ENCODE assay signal across 21 cellular contexts in genomic region chr5:178527458-178528307, GRCh38.
DNase-seq lines count a peak whose midpoint lies in the region; ATAC-seq and TF ChIP-seq lines count a peak whose summit lies in the region.
"Had no signal": no experiment of that assay in that cellular context is flagged by ENCODE, and none has a peak within 500 bp of the region (broad histone marks: within the 10 kb centered on the region; RNA-seq: fewer than 3 reads in every experiment).

No MANE protein-coding gene starts in this region.

- no peaks in the 10 kb centered on the region for H3K79me2 ChIP-seq in mammary epithelial cell (ENCODE audit: insufficient read depth, low read length)

- CTCF ChIA-PET in MCF 10A (lab: Yijun Ruan, JAX) = interaction anchor here (0.6 to 1.2 kb wide), 3 partner anchors 22 to 128 kb away, joined by 3 to 5 read pairs (median 3); no protein-coding TSS in a partner anchor
- CTCF ChIA-PET in mammary epithelial cell (lab: Charles Lee; ENCODE audit: low non-redundant PET) = no interaction called here

- no peak overlapping the region for H2AFZ ChIP-seq in mammary epithelial cell (ENCODE audit: low read depth, low read length)

- no peaks in the 10 kb centered on the region for H4K20me1 ChIP-seq in mammary epithelial cell (ENCODE audit: insufficient read depth, low read length)
- H4K20me1 ChIP-seq: BLaER1 had no signal

- 9% methylated on average over 17 of the region's 18 CpGs for WGBS in mammary epithelial cell (ENCODE audit: low coverage, missing lambda C conversion rate)
- WGBS in thyroid gland, 2 donors = 46 to 60% methylated on average over 13 to 14 of the region's 18 CpGs
- WGBS in stomach, 5 donors = 51 to 61% (median 60%) methylated on average over 13 to 18 of the region's 18 CpGs

- DNase-seq in MCF 10A (ENCODE audit: unreplicated experiment) (peak; percentile 32), mammary epithelial cell (no peak), foreskin keratinocyte (peak in 1 of 2 donors; percentile 74), thyroid gland (peak; percentile 58 to 72), dedifferentiated amniotic fluid mesenchymal stem cell (ENCODE audit: extremely low spot score) (no peak), LoVo (ENCODE audit: low spot score) (no peak), stomach (no peak)
- DNase-seq: activated T-cell treated with anti-CD3 and anti-CD28 coated beads, Interleukin-2, amount 50 U/mL, for 48 hours; Calu3; GDM1; natural killer cell; NCI-H2029 treated with DMSO at 0.1 percent for 48 hours; NCI-H524; SHP77; T-helper 1 cell; transverse colon had no signal

- H3K4me2 ChIP-seq in mammary epithelial cell (ENCODE audit: insufficient read depth, low read depth, low read length) = no peak overlapping the region
- H3K4me2 ChIP-seq: BLaER1 had no signal

- H3K27ac ChIP-seq in mammary epithelial cell (ENCODE audit: insufficient read depth, low read depth, low read length) = no peak overlapping the region
- no peak overlapping the region for H3K27ac ChIP-seq in foreskin keratinocyte
- H3K27ac ChIP-seq in thyroid gland = peak overlapping the region; percentile 58 to 81 (median 59)
- H3K27ac ChIP-seq in stomach = no peak overlapping the region
- H3K27ac ChIP-seq: BLaER1, transverse colon had no signal

- H3K27me3 Mint-ChIP-seq in MCF 10A (ENCODE audit: insufficient read depth, unreplicated experiment) = no peaks in the 10 kb centered on the region
- peaks cover 3% of the 10 kb centered on the region for H3K27me3 Mint-ChIP-seq in nephron (ENCODE audit: low read depth)
- H3K27me3 Mint-ChIP-seq: activated naive CD4-positive, alpha-beta T cell treated with anti-CD3 and anti-CD28 coated beads, Interleukin-2, amount 50 U/mL, for 24 hours had no signal

- H3K4me1 Mint-ChIP-seq in MCF 10A (ENCODE audit: insufficient read depth, unreplicated experiment) = peaks cover 14% of the 10 kb centered on the region
- peaks cover 57% of the 10 kb centered on the region for H3K4me1 Mint-ChIP-seq in nephron
- H3K4me1 Mint-ChIP-seq: activated naive CD4-positive, alpha-beta T cell treated with anti-CD3 and anti-CD28 coated beads, Interleukin-2, amount 50 U/mL, for 24 hours; IgD-negative memory B cell; memory B cell; natural killer cell had no signal

- intact Hi-C loops in MCF 10A (cut with micrococcal nuclease) (no loop called here), mammary epithelial cell (cut with micrococcal nuclease) (no loop called here), thyroid gland (cut with DNase I) (no loop called here), stomach (cut with DNase I; ENCODE audit: low total_unique reads) (no loop called here)

- H3K4me1 ChIP-seq in mammary epithelial cell (ENCODE audit: insufficient read depth, low read length) (peaks cover 3% of the 10 kb centered on the region), foreskin keratinocyte (no peaks in the 10 kb centered on the region), thyroid gland (peaks cover 5 to 25% of the 10 kb centered on the region in 2 donors), stomach (no peaks in the 10 kb centered on the region)
- H3K4me1 ChIP-seq: transverse colon had no signal

- H3K27ac Mint-ChIP-seq in MCF 10A (ENCODE audit: low read depth, unreplicated experiment) (peak overlapping the region; percentile 16), nephron (peak overlapping the region in 2 of 3 experiments; percentile 1 to 62)
- H3K27ac Mint-ChIP-seq: activated naive CD4-positive, alpha-beta T cell treated with anti-CD3 and anti-CD28 coated beads, Interleukin-2, amount 50 U/mL, for 24 hours; memory B cell; natural killer cell had no signal

- POLR2A ChIA-PET in MCF 10A (lab: Yijun Ruan, JAX) = interaction anchor here (0.8 to 1.0 kb wide), 3 partner anchors 10 to 58 kb away, joined by 3 read pairs; no protein-coding TSS in a partner anchor

- H3K9me3 ChIP-seq in mammary epithelial cell (replicated peaks; ENCODE audit: insufficient read depth, low read length) = peaks cover 13% of the 10 kb centered on the region
- no peaks in the 10 kb centered on the region for H3K9me3 ChIP-seq in thyroid gland
- no peaks in the 10 kb centered on the region for H3K9me3 ChIP-seq in stomach
- H3K9me3 ChIP-seq: BLaER1, transverse colon had no signal

- peak overlapping the region; percentile 10 for H3K4me3 Mint-ChIP-seq in MCF 10A (ENCODE audit: unreplicated experiment)
- H3K4me3 Mint-ChIP-seq in nephron = no peak overlapping the region
- H3K4me3 Mint-ChIP-seq: activated naive CD4-positive, alpha-beta T cell treated with anti-CD3 and anti-CD28 coated beads, Interleukin-2, amount 50 U/mL, for 24 hours; IgD-negative memory B cell; memory B cell; natural killer cell had no signal

- TF ChIP-seq EP300 in stomach (IDR thresholded peaks at IDR 0.05) = no peak

- dilution Hi-C loops in mammary epithelial cell (cut with HindIII; ENCODE audit: low sequenced_read_pairs) = no loop called here

- TF ChIP-seq CTCF in MCF 10A (IDR thresholded peaks at IDR 0.05; ENCODE audit: unreplicated experiment) (no peak), mammary epithelial cell (conservative IDR thresholded peaks at IDR 0.05 in 1 of 2, IDR thresholded peaks at IDR 0.05 in 1 of 2; ENCODE audit: extremely low read depth in 1 of 2, insufficient read depth in 1 of 2, low read depth in 1 of 2, low read length in 2 of 2) (no peak), foreskin keratinocyte (conservative IDR thresholded peaks at IDR 0.05) (no peak), nephron (IDR thresholded peaks at IDR 0.05; ENCODE audit: unreplicated experiment in 3 of 3) (no peak), thyroid gland (IDR thresholded peaks at IDR 0.05) (no peak), stomach (IDR thresholded peaks at IDR 0.05) (no peak)

- BruUV-seq in MCF 10A (replicated peaks; lab: Mats Ljungman, UMichigan) (no TSS peak), mammary epithelial cell (replicated peaks; lab: Mats Ljungman, UMichigan) (no TSS peak)

- TF ChIP-seq POLR2A in thyroid gland (IDR thresholded peaks at IDR 0.05) = no peak
- no peak for TF ChIP-seq POLR2A in stomach (IDR thresholded peaks at IDR 0.05)

- peak; percentile 25 for ATAC-seq in foreskin keratinocyte
- ATAC-seq: natural killer cell had no signal

- no peaks in the 10 kb centered on the region for H3K36me3 ChIP-seq in mammary epithelial cell (ENCODE audit: insufficient read depth, low read length)
- H3K36me3 ChIP-seq in thyroid gland = no peaks in the 10 kb centered on the region
- H3K36me3 ChIP-seq in stomach = no peaks in the 10 kb centered on the region
- H3K36me3 ChIP-seq: BLaER1, transverse colon had no signal

- H3K36me3 Mint-ChIP-seq in MCF 10A (ENCODE audit: insufficient read depth, unreplicated experiment) = no peaks in the 10 kb centered on the region
- no peaks in the 10 kb centered on the region for H3K36me3 Mint-ChIP-seq in nephron (ENCODE audit: low read depth)
- H3K36me3 Mint-ChIP-seq: activated naive CD4-positive, alpha-beta T cell treated with anti-CD3 and anti-CD28 coated beads, Interleukin-2, amount 50 U/mL, for 24 hours; IgD-negative memory B cell; memory B cell; natural killer cell had no signal

- in situ Hi-C loops in mammary epithelial cell (cut with MboI; ENCODE audit: low sequenced_read_pairs in 2 of 2) = no loop called here

- H3K9ac ChIP-seq in mammary epithelial cell (ENCODE audit: insufficient read depth, low read length) = no peak overlapping the region
- H3K9ac ChIP-seq: BLaER1 had no signal

- H3K4me3 ChIP-seq in mammary epithelial cell (replicated peaks in 1 of 3; ENCODE audit: insufficient read depth in 1 of 3, low read depth in 2 of 3, low read length in 3 of 3) = no peak overlapping the region
- H3K4me3 ChIP-seq in thyroid gland (replicated peaks in 1 of 3) = no peak overlapping the region
- H3K4me3 ChIP-seq in stomach = no peak overlapping the region
- H3K4me3 ChIP-seq: BLaER1, transverse colon had no signal

- H3K27me3 ChIP-seq in mammary epithelial cell (ENCODE audit: insufficient read depth, low read length) (no peaks in the 10 kb centered on the region), foreskin keratinocyte (no peaks in the 10 kb centered on the region), thyroid gland (no peaks in the 10 kb centered on the region), stomach (no peaks in the 10 kb centered on the region)
- H3K27me3 ChIP-seq: BLaER1, transverse colon had no signal

- no peaks in the 10 kb centered on the region for H3K9me3 Mint-ChIP-seq in MCF 10A (ENCODE audit: unreplicated experiment)
- H3K9me3 Mint-ChIP-seq in nephron = peaks cover 4% of the 10 kb centered on the region
- H3K9me3 Mint-ChIP-seq: activated naive CD4-positive, alpha-beta T cell treated with anti-CD3 and anti-CD28 coated beads, Interleukin-2, amount 50 U/mL, for 24 hours; memory B cell; natural killer cell had no signal

Comparison
In these comparisons a context has a peak if more than half of its experiments do, and no peak if none do; other contexts are left out.
1. DNase-seq: peak in MCF 10A (single experiment) and thyroid gland (2 of 2); none in mammary epithelial cell (single experiment), dedifferentiated amniotic fluid mesenchymal stem cell (single experiment), LoVo (single experiment) and stomach (single experiment).
2. H3K27ac ChIP-seq: peak in thyroid gland (3 of 3); none in mammary epithelial cell (single experiment), foreskin keratinocyte (single experiment) and stomach (0 of 5).